In genomic region chr1:39016604-39017171, GRCh38 we compare ENCODE assay signal across 1 cellular context.
A peak's percentile ranks its signal among the peaks of the same experiment; 100 is the strongest.
TF ChIP-seq lines count a peak whose summit lies in the region.

No MANE protein-coding gene starts in this region.

TF ChIP-seq in HepG2, 621 proteins besides CTCF, POLR2A, EP300 and RAD21 (continued from another document and continues in another):
- TF ChIP-seq IRF1 (CRISPR knock-in tag; IDR thresholded peaks at IDR 0.05; ENCODE audit: low read depth): no peak
- TF ChIP-seq ZBTB39 (CRISPR knock-in tag; IDR thresholded peaks at IDR 0.05): no peak
- no peak for TF ChIP-seq ATM (IDR thresholded peaks at IDR 0.05; ENCODE audit: borderline replicate concordance)
- no peak for TF ChIP-seq SAFB2 (CRISPR knock-in tag; IDR thresholded peaks at IDR 0.05; ENCODE audit: borderline replicate concordance, low read depth)
- no peak for TF ChIP-seq MYPOP (CRISPR knock-in tag; IDR thresholded peaks at IDR 0.05)
- TF ChIP-seq ZNF841 (CRISPR knock-in tag; IDR thresholded peaks at IDR 0.05; ENCODE audit: borderline replicate concordance): no peak
- TF ChIP-seq DBP (CRISPR knock-in tag; IDR thresholded peaks at IDR 0.05; ENCODE audit: not compliant biosample characterization): no peak
- no peak for TF ChIP-seq UBTF (CRISPR knock-in tag; IDR thresholded peaks at IDR 0.05)
- TF ChIP-seq ZBTB14 (CRISPR knock-in tag; IDR thresholded peaks at IDR 0.05): no peak
- TF ChIP-seq MEIS2 (CRISPR knock-in tag; IDR thresholded peaks at IDR 0.05): no peak
- no peak for TF ChIP-seq MTA3 (CRISPR knock-in tag; IDR thresholded peaks at IDR 0.05)
- TF ChIP-seq RXRA (CRISPR knock-in tag; IDR thresholded peaks at IDR 0.05): no peak; the same call in 1 of the 2 replicates
- TF ChIP-seq PATZ1 (CRISPR knock-in tag; IDR thresholded peaks at IDR 0.05): no peak
- TF ChIP-seq SMAD3 (CRISPR knock-in tag; IDR thresholded peaks at IDR 0.05): no peak
- TF ChIP-seq ZNF782 (CRISPR knock-in tag; IDR thresholded peaks at IDR 0.05; ENCODE audit: borderline replicate concordance): no peak
- no peak for TF ChIP-seq CBX2 (IDR thresholded peaks at IDR 0.05; ENCODE audit: low read depth, low read length)
- TF ChIP-seq CBX2 (CRISPR knock-in tag; IDR thresholded peaks at IDR 0.05; ENCODE audit: low read depth): no peak
- TF ChIP-seq ISL2 (CRISPR knock-in tag; IDR thresholded peaks at IDR 0.05): no peak
- TF ChIP-seq NFKB2 (CRISPR knock-in tag; IDR thresholded peaks at IDR 0.05; ENCODE audit: borderline replicate concordance): no peak
- no peak for TF ChIP-seq CERS6 (CRISPR knock-in tag; IDR thresholded peaks at IDR 0.05)
- TF ChIP-seq ZFP36 (IDR thresholded peaks at IDR 0.05; ENCODE audit: borderline replicate concordance, low read depth, low read length, partially characterized antibody): no peak
- TF ChIP-seq ZNF230 (CRISPR knock-in tag; IDR thresholded peaks at IDR 0.05): no peak
- no peak for TF ChIP-seq MBNL3 (CRISPR knock-in tag; conservative IDR thresholded peaks at IDR 0.05)
- TF ChIP-seq ZSCAN9 (CRISPR knock-in tag; IDR thresholded peaks at IDR 0.05; ENCODE audit: borderline replicate concordance): peak; percentile 34; the same call in 1 of the 2 replicates
- no peak for TF ChIP-seq ZNF136 (CRISPR knock-in tag; IDR thresholded peaks at IDR 0.05; ENCODE audit: low read depth)
- no peak for TF ChIP-seq GPN1 (CRISPR knock-in tag; IDR thresholded peaks at IDR 0.05; ENCODE audit: borderline replicate concordance)
- TF ChIP-seq SIX1 (CRISPR knock-in tag; IDR thresholded peaks at IDR 0.05; ENCODE audit: borderline replicate concordance): no peak
- TF ChIP-seq JUND (CRISPR knock-in tag; IDR thresholded peaks at IDR 0.05): peak; percentile 94
- TF ChIP-seq ZNF431 (CRISPR knock-in tag; IDR thresholded peaks at IDR 0.05; ENCODE audit: borderline replicate concordance, low read depth): no peak
- TF ChIP-seq ZC3H4 (CRISPR knock-in tag; IDR thresholded peaks at IDR 0.05; ENCODE audit: borderline replicate concordance): no peak
- TF ChIP-seq RARA (CRISPR knock-in tag; IDR thresholded peaks at IDR 0.05): peak; percentile 92
- no peak for TF ChIP-seq FOXA1 (IDR thresholded peaks at IDR 0.05)
- TF ChIP-seq FOXA1 (CRISPR knock-in tag; IDR thresholded peaks at IDR 0.05): peak; percentile 92
- TF ChIP-seq TEAD2 (CRISPR knock-in tag; IDR thresholded peaks at IDR 0.05): no peak
- TF ChIP-seq HHEX (CRISPR knock-in tag; IDR thresholded peaks at IDR 0.05): no peak
- TF ChIP-seq KMT2B (CRISPR knock-in tag; IDR thresholded peaks at IDR 0.05): no peak
- TF ChIP-seq ZNF724P (CRISPR knock-in tag; IDR thresholded peaks at IDR 0.05; ENCODE audit: borderline replicate concordance): no peak
- no peak for TF ChIP-seq ZNF282 (IDR thresholded peaks at IDR 0.05; ENCODE audit: partially characterized antibody)
- 0 out of 2 replicates have a peak, but pooled peaks have one; percentile 28 for TF ChIP-seq PPARG (CRISPR knock-in tag; conservative IDR thresholded peaks at IDR 0.05)
- no peak for TF ChIP-seq SRF (IDR thresholded peaks at IDR 0.05; ENCODE audit: low read depth, low read length)
- no peak for TF ChIP-seq KLF13 (CRISPR knock-in tag; IDR thresholded peaks at IDR 0.05)
- TF ChIP-seq ZBTB42 (CRISPR knock-in tag; IDR thresholded peaks at IDR 0.05): no peak
- no peak for TF ChIP-seq ZMAT5 (CRISPR knock-in tag; IDR thresholded peaks at IDR 0.05; ENCODE audit: borderline replicate concordance, low read depth)
- TF ChIP-seq ZFP41 (CRISPR knock-in tag; IDR thresholded peaks at IDR 0.05; ENCODE audit: borderline replicate concordance): no peak
- no peak for TF ChIP-seq ZNF550 (CRISPR knock-in tag; IDR thresholded peaks at IDR 0.05; ENCODE audit: borderline replicate concordance)
- no peak for TF ChIP-seq USF2 (IDR thresholded peaks at IDR 0.05; ENCODE audit: low read depth, low read length)
- TF ChIP-seq USF2 (CRISPR knock-in tag; IDR thresholded peaks at IDR 0.05; ENCODE audit: borderline replicate concordance): no peak
- no peak for TF ChIP-seq RBAK (CRISPR knock-in tag; IDR thresholded peaks at IDR 0.05)
- no peak for TF ChIP-seq TGIF2 (CRISPR knock-in tag; IDR thresholded peaks at IDR 0.05)
- TF ChIP-seq ZUFSP (CRISPR knock-in tag; IDR thresholded peaks at IDR 0.05; ENCODE audit: borderline replicate concordance): no peak
- TF ChIP-seq ZNF333 (CRISPR knock-in tag; IDR thresholded peaks at IDR 0.05; ENCODE audit: borderline replicate concordance): no peak
- peak; percentile 96 for TF ChIP-seq NR2F6 (IDR thresholded peaks at IDR 0.05)
- peak; percentile 98 for TF ChIP-seq NR2F6 (CRISPR knock-in tag; IDR thresholded peaks at IDR 0.05)
- TF ChIP-seq ELF1 (CRISPR knock-in tag; IDR thresholded peaks at IDR 0.05): no peak
- no peak for TF ChIP-seq ZNF354B (CRISPR knock-in tag; IDR thresholded peaks at IDR 0.05)
- peak; percentile 50; the same call in 1 of the 2 replicates for TF ChIP-seq FOXK1 (CRISPR knock-in tag; IDR thresholded peaks at IDR 0.05; ENCODE audit: borderline replicate concordance, low read depth)
- no peak for TF ChIP-seq ZKSCAN1 (IDR thresholded peaks at IDR 0.05; ENCODE audit: low read length)
- TF ChIP-seq ZNF251 (CRISPR knock-in tag; IDR thresholded peaks at IDR 0.05): no peak
- no peak for TF ChIP-seq ZFYVE20 (CRISPR knock-in tag; IDR thresholded peaks at IDR 0.05; ENCODE audit: borderline replicate concordance, low read depth)
- TF ChIP-seq ASH2L (IDR thresholded peaks at IDR 0.05; ENCODE audit: insufficient read length, low read depth, low read length): no peak
